In genomic region chr10:112375721-112376577, GRCh38 we compare ENCODE assay signal across 1 cellular context.
TF ChIP-seq lines count a peak whose summit lies in the region.

No MANE protein-coding gene starts in this region.

TF ChIP-seq in GM23338, 12 proteins besides CTCF, POLR2A, EP300 and RAD21 (continued from another document):
- no peak for TF ChIP-seq ZNF462 (CRISPR knock-in tag; IDR thresholded peaks at IDR 0.05)
- no peak for TF ChIP-seq NANOG (IDR thresholded peaks at IDR 0.05; ENCODE audit: borderline replicate concordance)
- no peak for TF ChIP-seq POLR2AphosphoS5 (IDR thresholded peaks at IDR 0.05; ENCODE audit: low read depth)
